In the genomic region with DNA sequence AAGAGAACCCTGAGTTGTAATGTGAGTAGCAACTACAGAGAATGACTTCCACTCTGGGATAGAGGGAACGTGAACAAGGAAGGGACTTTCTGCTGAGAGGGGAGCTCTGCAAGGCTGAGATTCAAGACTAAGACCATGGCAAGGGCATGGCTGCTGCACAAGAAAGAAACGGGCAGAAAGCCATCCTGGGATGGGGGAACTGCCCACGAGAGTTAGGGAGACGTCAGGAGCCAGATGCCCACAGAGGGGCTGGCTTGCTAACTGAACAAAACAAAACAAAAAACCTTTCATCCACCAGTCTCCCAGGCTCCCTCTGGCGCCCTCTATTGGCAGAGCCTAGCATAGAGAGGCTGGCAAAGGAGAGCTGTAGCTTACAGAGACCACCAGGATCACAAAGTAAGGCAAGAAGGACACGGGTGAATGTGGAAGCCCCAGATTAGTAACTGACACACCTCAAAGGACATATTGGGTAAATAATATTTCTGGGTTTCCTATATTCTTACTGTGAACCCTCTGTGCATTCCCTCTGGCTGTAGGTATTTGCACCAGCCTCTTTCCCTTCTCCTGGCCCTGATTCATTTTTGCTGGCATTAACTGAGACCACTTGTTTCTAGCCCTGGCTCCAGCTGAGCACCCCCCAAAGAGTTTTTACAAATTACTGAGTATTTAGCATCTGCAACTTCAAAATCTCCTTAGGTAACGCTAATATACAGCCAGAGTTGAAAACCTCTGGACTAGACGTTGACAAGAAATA, we compare ENCODE assay signal across 8 cellular contexts.
DNase-seq lines count a peak whose midpoint lies in the region; ATAC-seq and TF ChIP-seq lines count a peak whose summit lies in the region.

No MANE protein-coding gene starts in this region.

- H3K27ac ChIP-seq in OCI-LY7 (ENCODE audit: low read depth, low read length, poor library complexity, severe bottlenecking) = no peak overlapping the region

- H3K4me1 Mint-ChIP-seq in Caco-2 (ENCODE audit: low read depth, unreplicated experiment) (no peaks in the 10 kb centered on the region), MCF 10A (ENCODE audit: insufficient read depth, unreplicated experiment) (no peaks in the 10 kb centered on the region)

- no peaks in the 10 kb centered on the region for H3K79me2 ChIP-seq in OCI-LY7 (ENCODE audit: insufficient read depth, low read depth, low read length)

- H3K4me2 ChIP-seq in OCI-LY7 (ENCODE audit: low read length) = no peak overlapping the region

- no peaks in the 10 kb centered on the region; the same call in 1 of the 2 replicates for H3K4me1 ChIP-seq in Caco-2
- H3K4me1 ChIP-seq in OCI-LY7 (ENCODE audit: insufficient read depth, low read length, poor library complexity, severe bottlenecking) = no peaks in the 10 kb centered on the region

- POLR2A ChIA-PET in Caco-2 (lab: Charles Lee) = no interaction called here
- POLR2A ChIA-PET in OCI-LY7 (lab: Charles Lee) = no interaction called here
- POLR2A ChIA-PET in MCF 10A (lab: Yijun Ruan, JAX) = no interaction called here

- DNase-seq in Caco-2 = peak; percentile 82 to 88
- peak; percentile 5 for DNase-seq in HCEC 1CT
- DNase-seq in OCI-LY7 (ENCODE audit: low spot score) = peak; percentile 47
- DNase-seq in MCF 10A (ENCODE audit: unreplicated experiment) = peak; percentile 75
- DNase-seq in kidney epithelial cell (ENCODE audit: low read depth) = no peak
- peak; percentile 33 to 65 for DNase-seq in stimulated activated CD4-positive, alpha-beta T cell treated with anti-CD3 and anti-CD28 coated beads, Interleukin-2, amount 100 ng/mL, for 24 hours
- DNase-seq in NCI-H510A treated with DMSO at 0.1 percent for 48 hours (lab: John Stamatoyannopoulos, UW) = no peak

- H3K9me3 Mint-ChIP-seq in Caco-2 (ENCODE audit: unreplicated experiment) (peaks cover under 1% of the 10 kb centered on the region), MCF 10A (ENCODE audit: unreplicated experiment) (no peaks in the 10 kb centered on the region)

- no peaks in the 10 kb centered on the region for H3K9me2 ChIP-seq in OCI-LY7 (ENCODE audit: insufficient read depth, low read length)

- H3K27me3 Mint-ChIP-seq in Caco-2 (ENCODE audit: insufficient read depth, unreplicated experiment) = peaks cover under 1% of the 10 kb centered on the region
- peaks cover 27% of the 10 kb centered on the region for H3K27me3 Mint-ChIP-seq in MCF 10A (ENCODE audit: insufficient read depth, unreplicated experiment)

- no peaks in the 10 kb centered on the region for H3K9me3 ChIP-seq in Caco-2
- no peaks in the 10 kb centered on the region for H3K9me3 ChIP-seq in OCI-LY7 (ENCODE audit: low read length)

- H3K4me3 ChIP-seq in Caco-2 (ENCODE audit: low read depth, low read length) = no peak overlapping the region
- H3K4me3 ChIP-seq in OCI-LY7 (ENCODE audit: low read depth, low read length, poor library complexity, severe bottlenecking) = no peak overlapping the region
- no peak overlapping the region for H3K4me3 ChIP-seq in kidney epithelial cell (ENCODE audit: low read depth, low read length)

- BruUV-seq in Caco-2 (replicated peaks; lab: Mats Ljungman, UMichigan) (no TSS peak), OCI-LY7 (replicated peaks; lab: Mats Ljungman, UMichigan) (no TSS peak), MCF 10A (replicated peaks; lab: Mats Ljungman, UMichigan) (no TSS peak)

- H3K36me3 Mint-ChIP-seq in Caco-2 (ENCODE audit: insufficient read depth, unreplicated experiment) = no peaks in the 10 kb centered on the region
- no peaks in the 10 kb centered on the region for H3K36me3 Mint-ChIP-seq in MCF 10A (ENCODE audit: insufficient read depth, unreplicated experiment)

- intact Hi-C loops in Caco-2 (cut with micrococcal nuclease; ENCODE audit: unreplicated experiment) = loop anchor here (1.0 to 10.0 kb wide), 3 partner anchors 173 to 410 kb away; no protein-coding TSS in a partner anchor
- intact Hi-C loops in OCI-LY7 (cut with micrococcal nuclease; ENCODE audit: unreplicated experiment) = loop anchor here (10.0 kb wide), 1 partner anchor 630 kb away; no protein-coding TSS in a partner anchor
- intact Hi-C loops in MCF 10A (cut with micrococcal nuclease) = loop anchor here (1.0 to 5.0 kb wide), 3 partner anchors 173 to 278 kb away; no protein-coding TSS in a partner anchor

- no peak overlapping the region for H2AFZ ChIP-seq in OCI-LY7 (ENCODE audit: low read length)

- H3K27me3 ChIP-seq in Caco-2 (replicated peaks; ENCODE audit: control insufficient read depth, insufficient read depth, low read length) (no peaks in the 10 kb centered on the region), kidney epithelial cell (ENCODE audit: control insufficient read depth, insufficient read depth, low read length) (no peaks in the 10 kb centered on the region)

- H3K4me3 Mint-ChIP-seq in Caco-2 (ENCODE audit: unreplicated experiment) (no peak overlapping the region), MCF 10A (ENCODE audit: unreplicated experiment) (no peak overlapping the region)

- no peaks in the 10 kb centered on the region for H4K20me1 ChIP-seq in OCI-LY7 (ENCODE audit: insufficient read depth, low read length)

- H3K36me3 ChIP-seq in Caco-2 (ENCODE audit: control insufficient read depth, insufficient read depth, low read length) (no peaks in the 10 kb centered on the region), OCI-LY7 (ENCODE audit: insufficient read depth, low read length) (no peaks in the 10 kb centered on the region), kidney epithelial cell (ENCODE audit: control insufficient read depth, insufficient read depth, low read length) (no peaks in the 10 kb centered on the region)

- no peak for ATAC-seq in HG03025 (IDR thresholded peaks at IDR 0.05; ENCODE audit: low FRiP score, unreplicated experiment)

- CTCF ChIA-PET in Caco-2 (lab: Charles Lee) (interaction anchor here (0.5 to 2.6 kb wide), 15 partner anchors 8 to 447 kb away, joined by 3 to 29 read pairs (median 3); no protein-coding TSS in a partner anchor), OCI-LY7 (lab: Charles Lee; ENCODE audit: unreplicated experiment) (interaction anchor here (0.6 kb wide), 1 partner anchor 10 kb away, joined by 4 read pairs; no protein-coding TSS in a partner anchor), MCF 10A (lab: Yijun Ruan, JAX) (interaction anchor here (0.6 to 3.8 kb wide), 37 partner anchors 8 to 1185 kb away, joined by 3 to 35 read pairs (median 4); no protein-coding TSS in a partner anchor)

- TF ChIP-seq CTCF in Caco-2 (IDR thresholded peaks at IDR 0.05; ENCODE audit: insufficient read depth in 1 of 2, low read depth in 1 of 2, low read length in 1 of 2, severe bottlenecking in 1 of 2, unreplicated experiment in 1 of 2) = peak; percentile 96
- TF ChIP-seq CTCF in OCI-LY7 (conservative IDR thresholded peaks at IDR 0.05; ENCODE audit: low read length) = peak; percentile 87
- TF ChIP-seq CTCF in MCF 10A (IDR thresholded peaks at IDR 0.05; ENCODE audit: unreplicated experiment) = peak; percentile 86
- TF ChIP-seq CTCF in kidney epithelial cell (IDR thresholded peaks at IDR 0.05; ENCODE audit: insufficient read depth, low read length, poor library complexity, severe bottlenecking) = peak; percentile 99

- H3K27ac Mint-ChIP-seq in Caco-2 (ENCODE audit: unreplicated experiment) = no peak overlapping the region
- no peak overlapping the region for H3K27ac Mint-ChIP-seq in MCF 10A (ENCODE audit: low read depth, unreplicated experiment)

Comparison
In these comparisons a context has a peak if more than half of its experiments do, and no peak if none do; other contexts are left out.
1. DNase-seq: peak in Caco-2 (2 of 2), HCEC 1CT (single experiment), OCI-LY7 (single experiment), MCF 10A (single experiment) and stimulated activated CD4-positive, alpha-beta T cell treated with anti-CD3 and anti-CD28 coated beads, Interleukin-2, amount 100 ng/mL, for 24 hours (2 of 2); none in kidney epithelial cell (single experiment) and NCI-H510A treated with DMSO at 0.1 percent for 48 hours (single experiment).
2. Peak in every context shown above with its lines, with median percentiles within 50 percentile points of each other: CTCF ChIP-seq.